Comparison of ENCODE assay signal across 7 cellular contexts in genomic region chrX:48938721-48939416, GRCh38. TPM values are rescaled to one million over a fixed set of nuclear protein-coding genes. Genes with fewer than 3 reads are reported as not detected.
A peak's percentile ranks its signal among the peaks of the same experiment; 100 is the strongest.
DNase-seq lines count a peak whose midpoint lies in the region; ATAC-seq lines count a peak whose summit lies in the region.

No MANE protein-coding gene starts in this region.

- peaks cover 60% of the 10 kb centered on the region for H3K36me3 Mint-ChIP-seq in activated naive CD4-positive, alpha-beta T cell treated with anti-CD3 and anti-CD28 coated beads for 36 hours (ENCODE audit: low read depth)
- peaks cover 45 to 66% of the 10 kb centered on the region in 2 donors for H3K36me3 Mint-ChIP-seq in stimulated activated naive B cell treated with anti-CD40 and anti-IgM and Interleukin-4, amounts not matched to agents 10 μg/mL and 1 μg/mL and 100 μg/mL, for 72 hours

- peak; percentile 92 for DNase-seq in activated naive CD4-positive, alpha-beta T cell treated with anti-CD3 and anti-CD28 coated beads for 36 hours
- peak; percentile 84 for DNase-seq in stimulated activated naive B cell treated with anti-CD40 and anti-IgM and Interleukin-4, amounts not matched to agents 10 μg/mL and 1 μg/mL and 100 μg/mL, for 72 hours
- no peak for DNase-seq in glomerular visceral epithelial cell (ENCODE audit: extremely low spot score)
- no peak for DNase-seq in NCI-H187 treated with DMSO at 0.1 percent for 48 hours (lab: John Stamatoyannopoulos, UW)
- no peak for DNase-seq in NOMO-1 (lab: John Stamatoyannopoulos, UW; ENCODE audit: unreplicated experiment in 2 of 2)

- H3K4me1 Mint-ChIP-seq in activated naive CD4-positive, alpha-beta T cell treated with anti-CD3 and anti-CD28 coated beads for 36 hours (ENCODE audit: low read depth) = peaks cover 89% of the 10 kb centered on the region
- peaks cover 79 to 94% of the 10 kb centered on the region in 2 donors for H3K4me1 Mint-ChIP-seq in stimulated activated naive B cell treated with anti-CD40 and anti-IgM and Interleukin-4, amounts not matched to agents 10 μg/mL and 1 μg/mL and 100 μg/mL, for 72 hours

- no peaks in the 10 kb centered on the region for H3K27me3 Mint-ChIP-seq in activated naive CD4-positive, alpha-beta T cell treated with anti-CD3 and anti-CD28 coated beads for 36 hours (ENCODE audit: low read depth)
- H3K27me3 Mint-ChIP-seq in stimulated activated naive B cell treated with anti-CD40 and anti-IgM and Interleukin-4, amounts not matched to agents 10 μg/mL and 1 μg/mL and 100 μg/mL, for 72 hours = no peaks in the 10 kb centered on the region

- H3K27ac Mint-ChIP-seq in activated naive CD4-positive, alpha-beta T cell treated with anti-CD3 and anti-CD28 coated beads for 36 hours = peak overlapping the region; percentile 100
- H3K27ac Mint-ChIP-seq in stimulated activated naive B cell treated with anti-CD40 and anti-IgM and Interleukin-4, amounts not matched to agents 10 μg/mL and 1 μg/mL and 100 μg/mL, for 72 hours = peak overlapping the region; percentile 96

- intact Hi-C loops in activated naive CD4-positive, alpha-beta T cell treated with anti-CD3 and anti-CD28 coated beads for 36 hours (cut with micrococcal nuclease) = loop anchor here (1.0 to 10.0 kb wide), 2 partner anchors 202 to 326 kb away; partner anchors contain the start of genes FOXP3 and PPP1R3F

- H3K4me3 Mint-ChIP-seq in activated naive CD4-positive, alpha-beta T cell treated with anti-CD3 and anti-CD28 coated beads for 36 hours = peak overlapping the region; percentile 52
- H3K4me3 Mint-ChIP-seq in stimulated activated naive B cell treated with anti-CD40 and anti-IgM and Interleukin-4, amounts not matched to agents 10 μg/mL and 1 μg/mL and 100 μg/mL, for 72 hours = peak overlapping the region; percentile 59 to 67

- ATAC-seq in GM21390 (IDR thresholded peaks at IDR 0.05; ENCODE audit: unreplicated experiment) = peak; percentile 39
- peak; percentile 42 for ATAC-seq in HG03575 (IDR thresholded peaks at IDR 0.05; ENCODE audit: extremely low read depth, insufficient number of reproducible peaks, low FRiP score, unreplicated experiment)
- peak; percentile 44 to 48 for ATAC-seq in stimulated activated naive B cell treated with anti-CD40 and anti-IgM and Interleukin-4, amounts not matched to agents 10 μg/mL and 1 μg/mL and 100 μg/mL, for 72 hours (replicated peaks)

- no peaks in the 10 kb centered on the region for H3K9me3 Mint-ChIP-seq in activated naive CD4-positive, alpha-beta T cell treated with anti-CD3 and anti-CD28 coated beads for 36 hours
- H3K9me3 Mint-ChIP-seq in stimulated activated naive B cell treated with anti-CD40 and anti-IgM and Interleukin-4, amounts not matched to agents 10 μg/mL and 1 μg/mL and 100 μg/mL, for 72 hours = no peaks in the 10 kb centered on the region

- CTCF ChIA-PET in activated naive CD4-positive, alpha-beta T cell treated with anti-CD3 and anti-CD28 coated beads for 36 hours (lab: Charles Lee) = interaction anchor here (0.6 to 8.6 kb wide), 10 partner anchors 12 to 190 kb away, joined by 3 to 42 read pairs (median 4); partner anchors contain the start of genes PQBP1 and TIMM17B

RNA-seq across cellular contexts. Expression of gene OTUD5, which starts 18.5 kb away (rescaled TPM):
- 10 to 100 TPM; 69.1 to 70.5 TPM for total RNA-seq in activated naive CD4-positive, alpha-beta T cell treated with anti-CD3 and anti-CD28 coated beads for 36 hours

RNA-seq across cellular contexts. Expression of gene PIM2, which starts 20.0 kb away (rescaled TPM):
- total RNA-seq in activated naive CD4-positive, alpha-beta T cell treated with anti-CD3 and anti-CD28 coated beads for 36 hours = 100 to 1,000 TPM; 634 to 648 TPM

RNA-seq across cellular contexts. Expression of gene SLC35A2, which starts 27.4 kb away (rescaled TPM):
- total RNA-seq in activated naive CD4-positive, alpha-beta T cell treated with anti-CD3 and anti-CD28 coated beads for 36 hours = 10 to 100 TPM; 23.9 to 26.7 TPM

RNA-seq across cellular contexts. Expression of gene KCND1, which starts 32.8 kb away (rescaled TPM):
- 1 to 10 TPM; 2.1 to 2.7 TPM for total RNA-seq in activated naive CD4-positive, alpha-beta T cell treated with anti-CD3 and anti-CD28 coated beads for 36 hours

RNA-seq across cellular contexts. Expression of gene PQBP1, which starts 41.1 kb away (rescaled TPM):
- total RNA-seq in activated naive CD4-positive, alpha-beta T cell treated with anti-CD3 and anti-CD28 coated beads for 36 hours = 10 to 100 TPM; 86.8 to 94.5 TPM

Comparison
In these comparisons a context has a peak if more than half of its experiments do, and no peak if none do; other contexts are left out.
1. DNase-seq: peak in activated naive CD4-positive, alpha-beta T cell treated with anti-CD3 and anti-CD28 coated beads for 36 hours (single experiment) and stimulated activated naive B cell treated with anti-CD40 and anti-IgM and Interleukin-4, amounts not matched to agents 10 μg/mL and 1 μg/mL and 100 μg/mL, for 72 hours (single experiment); none in glomerular visceral epithelial cell (single experiment), NCI-H187 treated with DMSO at 0.1 percent for 48 hours (single experiment) and NOMO-1 (0 of 2).
2. Peak in every context shown above with its lines, with median percentiles within 50 percentile points of each other: ATAC-seq.